ENCODE assay signal across 8 cellular contexts in the genomic region with DNA sequence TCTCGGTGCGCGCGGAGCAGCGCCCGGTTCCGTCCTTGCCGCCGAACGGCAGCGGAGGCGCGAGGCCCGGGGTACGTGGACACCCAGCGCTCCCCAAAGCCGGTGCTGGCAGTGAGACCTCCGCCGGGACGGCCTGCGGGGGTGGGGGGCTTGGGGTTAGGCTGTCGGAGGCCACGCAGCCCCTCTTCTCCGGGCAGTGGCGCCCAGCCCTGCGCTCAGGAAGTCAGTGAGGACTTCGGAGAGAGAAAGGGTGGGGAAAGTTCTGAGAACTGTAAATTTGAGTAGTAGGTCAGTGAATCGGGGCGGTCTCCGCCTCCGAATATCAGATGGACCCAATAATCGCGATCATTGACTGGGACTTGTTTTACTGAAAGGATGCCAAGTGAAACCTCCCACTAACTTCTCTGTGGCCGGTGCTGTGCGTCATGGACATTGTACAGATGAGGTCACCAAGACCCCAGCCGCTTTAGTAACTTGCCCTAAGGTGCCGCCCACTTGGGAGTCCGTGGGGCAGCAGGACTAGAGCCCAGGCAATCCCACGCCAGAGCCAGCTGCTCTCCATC. TPM values are rescaled to one million over a fixed set of nuclear protein-coding genes. Genes with fewer than 3 reads are reported as not detected.
A peak's percentile ranks its signal among the peaks of the same experiment; 100 is the strongest.
DNase-seq lines count a peak whose midpoint lies in the region; ATAC-seq and TF ChIP-seq lines count a peak whose summit lies in the region.

No MANE protein-coding gene starts in this region.

- peak overlapping the region; percentile 76 for H3K4me2 ChIP-seq in skeletal muscle satellite cell (ENCODE audit: low read length)

- peak; percentile 64 for DNase-seq in Daoy (ENCODE audit: low read depth)
- DNase-seq in astrocyte of the hippocampus (ENCODE audit: low read depth, low spot score), result peak; percentile 87
- DNase-seq in G401 (ENCODE audit: low spot score), result no peak
- DNase-seq in NK-92 (lab: John Stamatoyannopoulos, UW; ENCODE audit: unreplicated experiment), result no peak

- H3K27me3 ChIP-seq in skeletal muscle satellite cell (ENCODE audit: control insufficient read depth, insufficient read depth, low read length), result no peaks in the 10 kb centered on the region

- H3K36me3 ChIP-seq in skeletal muscle satellite cell (ENCODE audit: insufficient read depth, low read length), result no peaks in the 10 kb centered on the region

- H3K9ac ChIP-seq in skeletal muscle satellite cell (ENCODE audit: low read depth, low read length), result peak overlapping the region; percentile 98

- peak; percentile 18 for ATAC-seq in HG02759 (IDR thresholded peaks at IDR 0.05; ENCODE audit: unreplicated experiment)
- peak; percentile 58 for ATAC-seq in SK-N-SH treated with all-trans-retinoic acid at 6 μM for 48 hours

- H3K4me3 ChIP-seq in iPS-11a (ENCODE audit: low read depth, low read length), result peak overlapping the region; percentile 65
- peak overlapping the region; percentile 88 for H3K4me3 ChIP-seq in skeletal muscle satellite cell (ENCODE audit: low read length)

- peaks cover 39% of the 10 kb centered on the region for H3K4me1 ChIP-seq in skeletal muscle satellite cell (ENCODE audit: control insufficient read depth, insufficient read depth, low read length)

- H3K9me3 ChIP-seq in skeletal muscle satellite cell (replicated peaks; ENCODE audit: low read length), result no peaks in the 10 kb centered on the region

- in situ Hi-C loops in G401 (cut with HindIII; ENCODE audit: low sequenced_read_pairs), result no loop called here

TF ChIP-seq in SK-N-SH treated with all-trans-retinoic acid at 6 μM for 48 hours, 23 proteins besides CTCF, POLR2A, EP300 and RAD21:
- TF ChIP-seq PPARA (CRISPR knock-in tag; IDR thresholded peaks at IDR 0.05; ENCODE audit: borderline replicate concordance), result no peak
- TF ChIP-seq ZNF70 (CRISPR knock-in tag; IDR thresholded peaks at IDR 0.05), result no peak
- TF ChIP-seq, protein P1, sequence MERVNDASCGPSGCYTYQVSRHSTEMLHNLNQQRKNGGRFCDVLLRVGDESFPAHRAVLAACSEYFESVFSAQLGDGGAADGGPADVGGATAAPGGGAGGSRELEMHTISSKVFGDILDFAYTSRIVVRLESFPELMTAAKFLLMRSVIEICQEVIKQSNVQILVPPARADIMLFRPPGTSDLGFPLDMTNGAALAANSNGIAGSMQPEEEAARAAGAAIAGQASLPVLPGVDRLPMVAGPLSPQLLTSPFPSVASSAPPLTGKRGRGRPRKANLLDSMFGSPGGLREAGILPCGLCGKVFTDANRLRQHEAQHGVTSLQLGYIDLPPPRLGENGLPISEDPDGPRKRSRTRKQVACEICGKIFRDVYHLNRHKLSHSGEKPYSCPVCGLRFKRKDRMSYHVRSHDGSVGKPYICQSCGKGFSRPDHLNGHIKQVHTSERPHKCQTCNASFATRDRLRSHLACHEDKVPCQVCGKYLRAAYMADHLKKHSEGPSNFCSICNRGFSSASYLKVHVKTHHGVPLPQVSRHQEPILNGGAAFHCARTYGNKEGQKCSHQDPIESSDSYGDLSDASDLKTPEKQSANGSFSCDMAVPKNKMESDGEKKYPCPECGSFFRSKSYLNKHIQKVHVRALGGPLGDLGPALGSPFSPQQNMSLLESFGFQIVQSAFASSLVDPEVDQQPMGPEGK (CRISPR knock-in tag; IDR thresholded peaks at IDR 0.05; ENCODE audit: borderline replicate concordance), result no peak
- no peak for TF ChIP-seq ZNF565 (CRISPR knock-in tag; conservative IDR thresholded peaks at IDR 0.05; ENCODE audit: low read depth)
- no peak for TF ChIP-seq TCF4 (CRISPR knock-in tag; IDR thresholded peaks at IDR 0.05; ENCODE audit: borderline replicate concordance)
- no peak for TF ChIP-seq BACH2 (CRISPR knock-in tag; IDR thresholded peaks at IDR 0.05; ENCODE audit: borderline replicate concordance)
- no peak for TF ChIP-seq ISL1 (CRISPR knock-in tag; IDR thresholded peaks at IDR 0.05)
- no peak for TF ChIP-seq TOX (CRISPR knock-in tag; IDR thresholded peaks at IDR 0.05; ENCODE audit: borderline replicate concordance)
- TF ChIP-seq ZNF8 (CRISPR knock-in tag; IDR thresholded peaks at IDR 0.05), result no peak
- TF ChIP-seq GLIS3 (CRISPR knock-in tag; IDR thresholded peaks at IDR 0.05), result no peak
- TF ChIP-seq ESRRG (CRISPR knock-in tag; IDR thresholded peaks at IDR 0.05), result no peak
- TF ChIP-seq ZFP30 (CRISPR knock-in tag; IDR thresholded peaks at IDR 0.05), result no peak
- TF ChIP-seq ARNTL (CRISPR knock-in tag; IDR thresholded peaks at IDR 0.05; ENCODE audit: borderline replicate concordance, low read depth), result no peak

RNA-seq across cellular contexts. Expression of a gene that starts 0.5 kb away (rescaled TPM):
- 6.2 and 8.6 TPM in 2 replicates for total RNA-seq in Daoy (2014; rRNA removed; shearing (Covaris generic))
- 17.5 and 19.0 TPM in 2 replicates for total RNA-seq in skeletal muscle satellite cell (2012; rRNA removed)
- total RNA-seq in G401 (2014; rRNA removed; shearing (Covaris generic)), result 12.1 and 22.7 TPM in 2 replicates

RNA-seq across cellular contexts. Expression of a gene that starts 45.7 kb away (rescaled TPM):
- 64.6 and 68.8 TPM in 2 replicates for total RNA-seq in Daoy (2014; rRNA removed; shearing (Covaris generic))
- 95.6 and 107 TPM in 2 replicates for total RNA-seq in skeletal muscle satellite cell (2012; rRNA removed)
- 16.1 and 32.5 TPM in 2 replicates for total RNA-seq in G401 (2014; rRNA removed; shearing (Covaris generic))

Comparison
In these comparisons a context has a peak if more than half of its experiments do, and no peak if none do; other contexts are left out.
1. DNase-seq: peak in Daoy (single experiment) and astrocyte of the hippocampus (single experiment); none in G401 (single experiment) and NK-92 (single experiment).